15 cellular contexts compared by ENCODE assay signal in the genomic region with DNA sequence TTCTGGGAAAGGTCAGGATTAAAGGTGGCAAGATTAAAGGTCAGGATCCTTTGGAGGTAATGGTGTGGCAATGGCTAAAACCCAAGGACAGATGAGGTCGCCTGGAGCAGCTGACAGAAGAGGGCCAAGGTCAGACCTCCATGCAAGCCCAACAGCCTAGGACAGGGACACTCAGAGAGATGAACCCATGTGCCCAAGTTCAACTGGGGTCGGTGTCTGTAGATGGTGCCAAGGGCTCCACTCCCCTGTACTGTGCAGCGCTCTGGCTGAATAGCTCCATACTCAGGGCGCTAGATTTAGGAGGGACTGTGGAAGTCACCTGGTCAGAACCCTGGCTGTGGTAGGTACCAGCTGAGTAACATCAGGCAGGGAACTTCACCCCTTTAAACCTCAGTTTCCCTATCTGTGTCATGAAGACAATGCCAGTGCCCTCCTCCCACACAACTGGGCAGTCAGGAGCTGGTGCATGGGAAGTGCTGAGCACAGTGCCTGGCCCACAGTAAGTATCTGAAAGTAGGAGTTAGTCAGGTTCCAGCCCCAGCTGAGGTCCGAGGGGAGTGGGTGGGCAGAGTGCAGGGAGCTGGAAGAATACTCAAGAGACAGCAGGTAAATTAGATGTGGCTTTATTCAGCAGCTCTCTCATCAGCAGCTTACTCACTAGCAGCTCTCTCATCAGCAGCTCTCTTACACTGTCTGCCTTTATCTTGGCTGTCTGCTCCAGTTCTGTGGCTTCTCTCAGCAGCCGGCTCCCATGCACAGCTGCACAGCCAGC.
DNase-seq lines count a peak whose midpoint lies in the region; ATAC-seq and TF ChIP-seq lines count a peak whose summit lies in the region.
"Had no signal": no experiment of that assay in that cellular context is flagged by ENCODE, and none has a peak within 500 bp of the region (broad histone marks: within the 10 kb centered on the region; RNA-seq: fewer than 3 reads in every experiment).

No MANE protein-coding gene starts in this region.

- H3K27me3 Mint-ChIP-seq in osteocyte (ENCODE audit: unreplicated experiment): no peaks in the 10 kb centered on the region

- no peaks in the 10 kb centered on the region for H3K4me1 Mint-ChIP-seq in osteocyte (ENCODE audit: unreplicated experiment)

- DNase-seq in right atrium auricular region (ENCODE audit: low spot score) (peak; percentile 48), heart left ventricle (no peak), osteocyte (ENCODE audit: extremely low spot score, unreplicated experiment) (peak; percentile 56), vagina (ENCODE audit: extremely low spot score in 2 of 2) (peak; percentile 72 to 82), DMS153 treated with DMSO at 0.1 percent for 48 hours (lab: John Stamatoyannopoulos, UW; ENCODE audit: unreplicated experiment) (no peak), C1 segment of cervical spinal cord (lab: John Stamatoyannopoulos, UW) (no peak), NCI-H526 treated with DMSO at 0.1 percent for 48 hours (lab: John Stamatoyannopoulos, UW) (no peak)
- DNase-seq: ACHN, KBM-7, NCI-H1092, NCI-H1694, NCI-H446, NCI-H748 treated with DMSO at 0.1 percent for 48 hours, SHP77 had no signal

- TF ChIP-seq CTCF in right atrium auricular region (IDR thresholded peaks at IDR 0.05) (no peak), heart left ventricle (IDR thresholded peaks at IDR 0.05) (no peak), VCaP (conservative IDR thresholded peaks at IDR 0.05) (no peak), osteocyte (IDR thresholded peaks at IDR 0.05) (no peak), vagina (IDR thresholded peaks at IDR 0.05) (no peak)

- ATAC-seq in heart left ventricle: no peak

- H3K9me3 Mint-ChIP-seq in osteocyte (ENCODE audit: unreplicated experiment): peaks cover 54% of the 10 kb centered on the region

- H3K4me3 ChIP-seq in right atrium auricular region: no peak overlapping the region
- H3K4me3 ChIP-seq in heart left ventricle: no peak overlapping the region
- H3K4me3 ChIP-seq in vagina: no peak overlapping the region

- H3K27ac Mint-ChIP-seq in osteocyte (ENCODE audit: unreplicated experiment): no peak overlapping the region

- no peak for TF ChIP-seq POLR2A in heart left ventricle (IDR thresholded peaks at IDR 0.05)
- TF ChIP-seq POLR2A in vagina (IDR thresholded peaks at IDR 0.05): no peak

- intact Hi-C loops in heart left ventricle (cut with DNase I): no loop called here
- intact Hi-C loops in vagina (cut with DNase I): no loop called here

- no peak overlapping the region for H3K4me3 Mint-ChIP-seq in osteocyte (ENCODE audit: unreplicated experiment)

- H3K36me3 ChIP-seq in right atrium auricular region: no peaks in the 10 kb centered on the region
- H3K36me3 ChIP-seq in heart left ventricle: no peaks in the 10 kb centered on the region
- no peaks in the 10 kb centered on the region for H3K36me3 ChIP-seq in vagina

- H3K27ac ChIP-seq in right atrium auricular region (no peak overlapping the region), heart left ventricle (no peak overlapping the region), VCaP (peak overlapping the region; percentile 74), vagina (no peak overlapping the region)

- peaks cover 0 to 19% of the 10 kb centered on the region in 2 donors for H3K9me3 ChIP-seq in right atrium auricular region
- H3K9me3 ChIP-seq in heart left ventricle: peaks cover 0 to 16% (median 3%) of the 10 kb centered on the region in 12 donors
- no peaks in the 10 kb centered on the region for H3K9me3 ChIP-seq in vagina

- 61 to 72% (median 68%) methylated on average over 6 of the region's 6 CpGs for WGBS in heart left ventricle, 4 donors

- H3K27me3 ChIP-seq in right atrium auricular region (no peaks in the 10 kb centered on the region), heart left ventricle (peaks cover 0 to 6% (median 0%) of the 10 kb centered on the region in 9 donors), vagina (no peaks in the 10 kb centered on the region)

- H3K4me1 ChIP-seq in right atrium auricular region: no peaks in the 10 kb centered on the region
- no peaks in the 10 kb centered on the region for H3K4me1 ChIP-seq in heart left ventricle
- H3K4me1 ChIP-seq in vagina: no peaks in the 10 kb centered on the region

- no peaks in the 10 kb centered on the region for H3K36me3 Mint-ChIP-seq in osteocyte (ENCODE audit: unreplicated experiment)

Comparison
In these comparisons a context has a peak if more than half of its experiments do, and no peak if none do; other contexts are left out.
1. DNase-seq: peak in right atrium auricular region (single experiment), osteocyte (single experiment) and vagina (2 of 2); none in heart left ventricle (0 of 5), DMS153 treated with DMSO at 0.1 percent for 48 hours (single experiment), C1 segment of cervical spinal cord (0 of 14) and NCI-H526 treated with DMSO at 0.1 percent for 48 hours (single experiment).